15 cellular contexts compared by ENCODE assay signal in the genomic region with DNA sequence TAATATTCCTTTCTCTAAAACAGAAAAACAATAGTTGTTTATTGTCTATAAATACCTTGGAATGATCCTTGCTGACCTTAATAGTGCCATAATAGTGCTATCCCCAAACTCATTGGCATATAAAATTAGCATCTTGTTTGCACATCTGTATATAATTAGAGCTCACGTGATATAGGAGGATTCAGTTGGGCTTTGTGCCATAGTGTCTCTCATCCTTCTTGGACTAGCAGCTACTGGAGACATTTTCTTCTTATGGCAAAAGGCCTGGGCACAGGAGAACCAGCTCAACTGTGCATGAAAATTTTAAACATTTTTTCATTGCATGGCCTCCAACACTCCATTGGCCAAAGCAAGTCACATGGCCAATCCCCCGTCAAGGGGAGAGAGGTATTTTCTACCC.
"Had no signal": no experiment of that assay in that cellular context is flagged by ENCODE, and none has a peak within 500 bp of the region (broad histone marks: within the 10 kb centered on the region; RNA-seq: fewer than 3 reads in every experiment).

No MANE protein-coding gene starts in this region.

- DNase-seq: activated gamma-delta T cell treated with Interleukin-2 at 50 U/mL for 16 hours; activated T-cell treated with anti-CD3 and anti-CD28 coated beads, Interleukin-2, amount 50 U/mL, for 1 hour; anterior cingulate cortex; effector CD4-positive, alpha-beta T cell; head of caudate nucleus; ovary; stimulated activated CD4-positive, alpha-beta T cell treated with anti-CD3 and anti-CD28 coated beads, Interleukin-2, amount 100 ng/mL, for 48 hours; stimulated activated CD8-positive, alpha-beta memory T cell treated with anti-CD3 and anti-CD28 coated beads, Interleukin-4, amount 100 ng/mL, for 48 hours; stimulated activated naive B cell treated with anti-CD40 and anti-IgM and Interleukin-4, amounts not matched to agents 10 μg/mL and 1 μg/mL and 100 μg/mL, for 72 hours; testis; WERI-Rb-1 had no signal

- H3K4me3 ChIP-seq: gastroesophageal sphincter, ovary, prostate gland, testis, vagina had no signal

- H3K27me3 ChIP-seq: gastroesophageal sphincter, neutrophil, ovary, testis, vagina had no signal

- H3K27ac ChIP-seq: gastroesophageal sphincter, neutrophil, ovary, prostate gland, testis, vagina, WERI-Rb-1 had no signal

- ATAC-seq: gastroesophageal sphincter; stimulated activated naive B cell treated with anti-CD40 and anti-IgM and Interleukin-4, amounts not matched to agents 10 μg/mL and 1 μg/mL and 100 μg/mL, for 72 hours had no signal

- H3K36me3 ChIP-seq: gastroesophageal sphincter, neutrophil, ovary, prostate gland, vagina, WERI-Rb-1 had no signal

- H3K9me3 ChIP-seq: neutrophil, ovary, prostate gland, testis, vagina had no signal

- H3K4me1 ChIP-seq: prostate gland, testis, vagina had no signal
